Comparison of ENCODE assay signal across 24 cellular contexts in the genomic region with DNA sequence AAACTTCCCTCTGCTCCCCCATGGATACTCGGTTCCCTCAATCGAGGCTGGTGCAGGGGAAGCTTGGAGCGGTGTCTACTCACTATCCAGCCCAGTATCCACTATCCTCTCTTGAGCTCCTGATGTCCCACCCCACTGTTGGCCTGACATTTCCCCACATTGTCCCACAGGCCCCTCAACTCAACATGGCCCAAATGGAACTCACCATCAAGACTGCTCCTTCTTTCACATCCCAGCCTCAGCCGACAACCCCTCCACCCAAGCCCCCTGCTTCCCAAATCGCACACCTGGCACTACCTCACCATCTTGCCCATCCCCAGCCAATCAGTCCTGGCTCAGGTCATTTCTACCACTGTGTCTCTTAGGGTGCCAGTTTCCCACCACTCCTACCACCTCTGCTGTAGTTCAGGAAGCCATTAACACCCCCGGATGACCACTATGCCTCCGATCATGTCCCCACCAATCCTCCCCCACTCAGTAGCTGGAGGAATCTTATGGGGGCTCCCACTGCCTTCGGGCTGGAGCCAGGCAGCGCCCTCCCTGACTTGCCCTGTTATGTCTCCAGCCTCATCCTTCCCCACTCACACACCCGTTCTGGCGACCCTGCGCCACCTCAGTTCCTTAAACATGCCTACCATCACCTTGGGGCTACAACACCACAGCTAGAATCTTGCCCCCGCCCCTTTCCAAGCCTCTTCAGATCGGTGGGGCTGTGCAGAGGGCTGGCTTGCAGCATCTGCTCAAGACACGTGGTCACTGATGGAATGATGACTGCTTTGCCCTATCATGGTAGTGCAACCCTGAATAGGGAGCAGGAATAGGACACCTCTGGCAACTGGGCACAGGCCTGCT.
"Had no signal": no experiment of that assay in that cellular context is flagged by ENCODE, and none has a peak within 500 bp of the region (broad histone marks: within the 10 kb centered on the region; RNA-seq: fewer than 3 reads in every experiment).

No MANE protein-coding gene starts in this region.

- H3K27me3 Mint-ChIP-seq: activated B cell treated with CpG ODN at 0.5 μM for 24 hours; activated CD4-positive, alpha-beta memory T cell treated with anti-CD3 and anti-CD28 coated beads, Interleukin-2, amount 10 ng/mL, durations not matched to agents 7 days and 5 days; activated CD4-positive, alpha-beta T cell treated with anti-CD3 and anti-CD28 coated beads, Interleukin-2, amount 10 ng/mL, durations not matched to agents 7 days and 5 days had no signal

- H3K27me3 ChIP-seq: ascending aorta, body of pancreas, MG63 had no signal

- H3K9me3 ChIP-seq: ascending aorta, body of pancreas, MG63 had no signal

- FAIRE-seq: TTC549 had no signal

- DNase-seq: activated B cell treated with CpG ODN at 0.5 μM for 24 hours; activated CD4-positive, alpha-beta memory T cell treated with anti-CD3 and anti-CD28 coated beads, Interleukin-2, amount 10 ng/mL, durations not matched to agents 7 days and 5 days; activated CD4-positive, alpha-beta T cell treated with anti-CD3 and anti-CD28 coated beads for 1 hour; activated CD4-positive, alpha-beta T cell treated with anti-CD3 and anti-CD28 coated beads, Interleukin-2, amount 10 ng/mL, durations not matched to agents 7 days and 5 days; activated naive CD4-positive, alpha-beta T cell treated with anti-CD3 and anti-CD28 coated beads, Interleukin-2, amount 50 U/mL, for 16 hours; activated naive CD8-positive, alpha-beta T cell treated with anti-CD3 and anti-CD28 coated beads, Interleukin-2, amount 50 U/mL, for 24 hours; activated T-cell treated with anti-CD3 and anti-CD28 coated beads for 4 hours; amniotic stem cell; body of pancreas; MG63; MV-4-11; NCI-H1092 treated with DMSO at 0.1 percent for 48 hours; NCI-H1417 treated with DMSO at 0.1 percent for 48 hours; NCI-H1694 treated with DMSO at 0.1 percent for 48 hours; NCI-H2029 treated with DMSO at 0.1 percent for 48 hours; NCI-H345; NCI-H510A; NCI-H526 treated with DMSO at 0.1 percent for 48 hours; NCI-H82; SIG-M5; T-helper 2 cell; T1000 had no signal

- H3K4me1 ChIP-seq: ascending aorta, body of pancreas had no signal

- H3K27ac ChIP-seq: ascending aorta, body of pancreas had no signal

- H3K9me3 Mint-ChIP-seq: activated B cell treated with CpG ODN at 0.5 μM for 24 hours; activated CD4-positive, alpha-beta memory T cell treated with anti-CD3 and anti-CD28 coated beads, Interleukin-2, amount 10 ng/mL, durations not matched to agents 7 days and 5 days; activated CD4-positive, alpha-beta T cell treated with anti-CD3 and anti-CD28 coated beads, Interleukin-2, amount 10 ng/mL, durations not matched to agents 7 days and 5 days; activated naive CD8-positive, alpha-beta T cell treated with anti-CD3 and anti-CD28 coated beads, Interleukin-2, amount 50 U/mL, for 24 hours had no signal

- H3K4me3 ChIP-seq: ascending aorta, body of pancreas, MG63 had no signal

- H3K27ac Mint-ChIP-seq: activated B cell treated with CpG ODN at 0.5 μM for 24 hours; activated CD4-positive, alpha-beta memory T cell treated with anti-CD3 and anti-CD28 coated beads, Interleukin-2, amount 10 ng/mL, durations not matched to agents 7 days and 5 days; activated CD4-positive, alpha-beta T cell treated with anti-CD3 and anti-CD28 coated beads, Interleukin-2, amount 10 ng/mL, durations not matched to agents 7 days and 5 days; activated naive CD8-positive, alpha-beta T cell treated with anti-CD3 and anti-CD28 coated beads, Interleukin-2, amount 50 U/mL, for 24 hours had no signal

- H3K4me3 Mint-ChIP-seq: activated B cell treated with CpG ODN at 0.5 μM for 24 hours; activated CD4-positive, alpha-beta memory T cell treated with anti-CD3 and anti-CD28 coated beads, Interleukin-2, amount 10 ng/mL, durations not matched to agents 7 days and 5 days; activated CD4-positive, alpha-beta T cell treated with anti-CD3 and anti-CD28 coated beads, Interleukin-2, amount 10 ng/mL, durations not matched to agents 7 days and 5 days; activated naive CD8-positive, alpha-beta T cell treated with anti-CD3 and anti-CD28 coated beads, Interleukin-2, amount 50 U/mL, for 24 hours had no signal

- H3K36me3 ChIP-seq: ascending aorta, MG63 had no signal
